ENCODE assay signal across 1 cellular context in genomic region chr13:109243311-109243951, GRCh38.
TF ChIP-seq lines count a peak whose summit lies in the region.

No MANE protein-coding gene starts in this region.

TF ChIP-seq in GM23338, 12 proteins besides CTCF, POLR2A, EP300 and RAD21 (continued from another document):
- TF ChIP-seq ZNF462 (CRISPR knock-in tag; IDR thresholded peaks at IDR 0.05) (no peak), ZNF114 (CRISPR knock-in tag; IDR thresholded peaks at IDR 0.05) (no peak), REST (IDR thresholded peaks at IDR 0.05; ENCODE audit: unreplicated experiment) (no peak), JUNB (IDR thresholded peaks at IDR 0.05; ENCODE audit: unreplicated experiment) (no peak), NANOG (IDR thresholded peaks at IDR 0.05; ENCODE audit: borderline replicate concordance) (no peak), EZH2 (IDR thresholded peaks at IDR 0.05; ENCODE audit: low read depth, unreplicated experiment) (no peak), STAT1 (IDR thresholded peaks at IDR 0.05; ENCODE audit: unreplicated experiment) (no peak), POLR2AphosphoS5 (IDR thresholded peaks at IDR 0.05; ENCODE audit: low read depth) (no peak), CREB1 (CRISPR knock-in tag; IDR thresholded peaks at IDR 0.05; ENCODE audit: low read depth) (no peak), ETS1 (IDR thresholded peaks at IDR 0.05) (no peak), ZNF331 (CRISPR knock-in tag; IDR thresholded peaks at IDR 0.05; ENCODE audit: low read depth) (no peak)
